In the genomic region with DNA sequence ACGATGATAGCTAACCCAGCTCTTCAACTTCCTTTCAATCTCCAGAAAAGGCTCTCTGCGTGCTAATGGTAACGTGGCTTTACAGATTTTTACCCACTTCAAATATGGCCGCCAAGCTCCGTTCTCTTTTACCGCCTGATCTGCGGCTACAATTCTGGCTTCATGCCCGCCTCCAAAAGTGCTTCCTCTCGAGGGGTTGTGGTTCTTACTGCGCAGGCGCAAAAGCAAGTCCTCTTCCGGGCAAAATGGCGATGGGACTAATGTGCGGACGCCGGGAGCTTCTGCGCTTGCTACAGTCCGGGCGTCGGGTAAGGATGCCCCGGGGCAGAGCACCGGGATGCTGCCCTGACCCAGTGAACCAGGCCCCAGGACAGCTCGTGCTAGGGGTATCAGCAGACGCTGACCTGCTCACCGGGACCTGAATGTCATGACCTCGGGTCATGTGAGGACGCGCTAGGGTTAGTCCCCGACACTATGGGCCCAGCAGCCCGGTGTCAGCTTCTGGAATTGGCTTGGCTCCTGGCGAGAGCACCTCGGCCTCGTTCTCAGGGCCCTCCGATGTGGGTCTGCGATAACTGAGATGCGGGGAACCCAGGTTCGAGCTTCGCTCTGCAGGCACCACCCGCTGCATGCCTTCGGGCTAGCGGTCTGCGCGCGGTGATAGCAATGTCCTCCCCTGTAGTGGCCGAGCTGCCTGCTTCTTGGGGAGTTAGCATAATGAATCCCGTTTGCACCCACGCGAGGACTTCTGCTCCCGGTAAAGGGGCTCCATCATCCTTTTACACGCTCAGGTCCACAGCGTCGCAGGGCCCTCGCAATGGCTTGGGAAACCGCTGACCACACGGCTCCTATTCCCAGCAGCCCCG, we compare ENCODE assay signal across 8 cellular contexts. TPM values are rescaled to one million over a fixed set of nuclear protein-coding genes. Genes with fewer than 3 reads are reported as not detected.
DNase-seq lines count a peak whose midpoint lies in the region; ATAC-seq and TF ChIP-seq lines count a peak whose summit lies in the region.

OXA1L (plus strand) TSS at position 232 of the 866 bp plus-strand sequence; CDS start at position 246, 14 bp downstream.

- peaks cover 29% of the 10 kb centered on the region for H3K4me1 Mint-ChIP-seq in Caco-2 (ENCODE audit: low read depth, unreplicated experiment)

- H3K4me3 ChIP-seq in Caco-2 (ENCODE audit: low read depth, low read length) (peak within 1 kb of the TSS; percentile 77), OCI-LY7 (ENCODE audit: low read depth, low read length, poor library complexity, severe bottlenecking) (peak within 1 kb of the TSS; percentile 95)

- peaks cover 61% of the 10 kb centered on the region for H3K36me3 Mint-ChIP-seq in Caco-2 (ENCODE audit: insufficient read depth, unreplicated experiment)

- peak within 1 kb of the TSS; percentile 57 for H3K27ac ChIP-seq in OCI-LY7 (ENCODE audit: low read depth, low read length, poor library complexity, severe bottlenecking)

- H4K20me1 ChIP-seq in OCI-LY7 (ENCODE audit: insufficient read depth, low read length) = peaks cover 11% of the 10 kb centered on the region

- H3K4me1 ChIP-seq in Caco-2 (no peaks in the 10 kb centered on the region), OCI-LY7 (ENCODE audit: insufficient read depth, low read length, poor library complexity, severe bottlenecking) (peaks cover 24% of the 10 kb centered on the region)

- intact Hi-C loops in Caco-2 (cut with micrococcal nuclease; ENCODE audit: unreplicated experiment) (loop anchor here (2.0 kb wide), 1 partner anchor 196 kb away; no protein-coding TSS in a partner anchor), OCI-LY7 (cut with micrococcal nuclease; ENCODE audit: unreplicated experiment) (loop anchor here (1.0 to 5.0 kb wide), 4 partner anchors 18 to 210 kb away; no protein-coding TSS in a partner anchor)

- no peaks in the 10 kb centered on the region for H3K9me3 Mint-ChIP-seq in Caco-2 (ENCODE audit: unreplicated experiment)

- H3K9me3 ChIP-seq in Caco-2 = peaks cover 2% of the 10 kb centered on the region; the same call in 1 of the 2 replicates
- H3K9me3 ChIP-seq in OCI-LY7 (ENCODE audit: low read length) = no peaks in the 10 kb centered on the region

- peak within 1 kb of the TSS; percentile 97 for H3K4me2 ChIP-seq in OCI-LY7 (ENCODE audit: low read length)

- CTCF ChIA-PET in Caco-2 (lab: Charles Lee) = interaction anchor here (0.5 to 2.0 kb wide), 14 partner anchors 16 to 219 kb away, joined by 3 to 17 read pairs (median 5); no protein-coding TSS in a partner anchor
- CTCF ChIA-PET in OCI-LY7 (lab: Charles Lee; ENCODE audit: unreplicated experiment) = interaction anchor here (0.9 to 1.4 kb wide), 5 partner anchors 14 to 241 kb away, joined by 3 to 5 read pairs (median 4); no protein-coding TSS in a partner anchor

- H2AFZ ChIP-seq in OCI-LY7 (ENCODE audit: low read length) = peak within 1 kb of the TSS; percentile 60; the same call in 1 of the 2 replicates

- ATAC-seq in GM21423 (IDR thresholded peaks at IDR 0.05; ENCODE audit: unreplicated experiment) = peak; percentile 83

- DNase-seq in Caco-2 (peak; percentile 94 to 97), HuH-7.5 (ENCODE audit: low spot score) (peak; percentile 87), OCI-LY7 (ENCODE audit: low spot score) (peak; percentile 99), activated T-cell treated with anti-CD3 and anti-CD28 coated beads for 1 hour (ENCODE audit: low read depth) (peak; percentile 93), epidermal melanocyte (ENCODE audit: insufficient read length, low spot score) (peak; percentile 95), middle frontal gyrus (ENCODE audit: extremely low spot score, low spot score) (peak; percentile 91)
- DNase-seq in stimulated activated CD8-positive, alpha-beta memory T cell treated with anti-CD3 and anti-CD28 coated beads, Interleukin-2, amount 100 ng/mL, for 48 hours (ENCODE audit: low read depth in 2 of 2) = peak; percentile 85 to 89

- TF ChIP-seq CTCF in Caco-2 (IDR thresholded peaks at IDR 0.05; ENCODE audit: insufficient read depth in 1 of 2, low read depth in 1 of 2, low read length in 1 of 2, severe bottlenecking in 1 of 2, unreplicated experiment in 1 of 2) (no peak), OCI-LY7 (conservative IDR thresholded peaks at IDR 0.05; ENCODE audit: low read length) (no peak)

- no peaks in the 10 kb centered on the region for H3K27me3 ChIP-seq in Caco-2 (replicated peaks; ENCODE audit: control insufficient read depth, insufficient read depth, low read length)

- H3K9me2 ChIP-seq in OCI-LY7 (ENCODE audit: insufficient read depth, low read length) = no peaks in the 10 kb centered on the region

- peak within 1 kb of the TSS; percentile 93 for H3K4me3 Mint-ChIP-seq in Caco-2 (ENCODE audit: unreplicated experiment)

- H3K79me2 ChIP-seq in OCI-LY7 (ENCODE audit: insufficient read depth, low read depth, low read length) = peaks cover 37% of the 10 kb centered on the region

- BruUV-seq in Caco-2 (replicated peaks; lab: Mats Ljungman, UMichigan) = no TSS peak
- no TSS peak for BruUV-seq in OCI-LY7 (replicated peaks; lab: Mats Ljungman, UMichigan)

- POLR2A ChIA-PET in Caco-2 (lab: Charles Lee) (interaction anchor here (0.6 to 2.0 kb wide), 15 partner anchors 15 to 206 kb away, joined by 3 to 11 read pairs (median 4); partner anchors contain the start of genes DAD1 and SLC7A7), OCI-LY7 (lab: Charles Lee) (interaction anchor here (0.5 to 3.5 kb wide), 37 partner anchors 8 to 382 kb away, joined by 3 to 31 read pairs (median 4); partner anchors contain the start of genes DAD1, LRP10, RBM23 and SLC7A7)

- peak within 1 kb of the TSS; percentile 98 for H3K27ac Mint-ChIP-seq in Caco-2 (ENCODE audit: unreplicated experiment)

- peaks cover 5% of the 10 kb centered on the region for H3K36me3 ChIP-seq in Caco-2 (ENCODE audit: control insufficient read depth, insufficient read depth, low read length)
- peaks cover 43% of the 10 kb centered on the region for H3K36me3 ChIP-seq in OCI-LY7 (ENCODE audit: insufficient read depth, low read length)

- H3K27me3 Mint-ChIP-seq in Caco-2 (ENCODE audit: insufficient read depth, unreplicated experiment) = no peaks in the 10 kb centered on the region

RNA-seq across cellular contexts. Expression of gene OXA1L, which starts in this region (rescaled TPM):
- total RNA-seq in Caco-2 (2022) = 110 and 116 TPM in 2 replicates
- 128 and 153 TPM in 2 replicates for total RNA-seq in OCI-LY7 (2014; rRNA removed; shearing (Covaris generic))
- total RNA-seq in OCI-LY7 (2022) = 141 and 150 TPM in 2 replicates

Comparison
In these comparisons a context has a peak if more than half of its experiments do, and no peak if none do; other contexts are left out.
1. Peak in every context shown above with its lines: DNase-seq, ATAC-seq, H3K4me3 ChIP-seq and H3K27ac ChIP-seq.